Comparison of ENCODE assay signal across 11 cellular contexts in genomic region chr15:70152070-70152480, GRCh38. TPM values are rescaled to one million over a fixed set of nuclear protein-coding genes. Genes with fewer than 3 reads are reported as not detected.
DNase-seq lines count a peak whose midpoint lies in the region; ATAC-seq and TF ChIP-seq lines count a peak whose summit lies in the region.
"Had no signal": no experiment of that assay in that cellular context is flagged by ENCODE, and none has a peak within 500 bp of the region (broad histone marks: within the 10 kb centered on the region; RNA-seq: fewer than 3 reads in every experiment).

No MANE protein-coding gene starts in this region.

- intact Hi-C loops in activated naive CD4-positive, alpha-beta T cell treated with anti-CD3 and anti-CD28 coated beads for 36 hours (cut with micrococcal nuclease): no loop called here
- intact Hi-C loops in ascending aorta (cut with DNase I): no loop called here

- no peak overlapping the region for H3K27ac Mint-ChIP-seq in activated naive CD4-positive, alpha-beta T cell treated with anti-CD3 and anti-CD28 coated beads for 36 hours
- H3K27ac Mint-ChIP-seq in stimulated activated memory B cell treated with anti-CD40 and anti-IgM and Interleukin-4, amounts not matched to agents 10 μg/mL and 1 μg/mL and 100 μg/mL, for 72 hours: no peak overlapping the region
- H3K27ac Mint-ChIP-seq: CD4-positive, alpha-beta T cell; type B pancreatic cell had no signal

- TF ChIP-seq CTCF in epithelial cell of esophagus (IDR thresholded peaks at IDR 0.05; ENCODE audit: insufficient read depth, low read depth, low read length, missing control alignments) (no peak), ascending aorta (IDR thresholded peaks at IDR 0.05) (no peak)

- no peak overlapping the region for H3K4me3 Mint-ChIP-seq in activated naive CD4-positive, alpha-beta T cell treated with anti-CD3 and anti-CD28 coated beads for 36 hours
- no peak overlapping the region for H3K4me3 Mint-ChIP-seq in stimulated activated memory B cell treated with anti-CD40 and anti-IgM and Interleukin-4, amounts not matched to agents 10 μg/mL and 1 μg/mL and 100 μg/mL, for 72 hours
- H3K4me3 Mint-ChIP-seq: CD4-positive, alpha-beta T cell; type B pancreatic cell had no signal

- H3K27me3 ChIP-seq in ascending aorta: no peaks in the 10 kb centered on the region

- H3K9me3 ChIP-seq in ascending aorta: no peaks in the 10 kb centered on the region

- no peaks in the 10 kb centered on the region for H3K36me3 ChIP-seq in ascending aorta

- H3K36me3 Mint-ChIP-seq in activated naive CD4-positive, alpha-beta T cell treated with anti-CD3 and anti-CD28 coated beads for 36 hours (ENCODE audit: low read depth): no peaks in the 10 kb centered on the region
- no peaks in the 10 kb centered on the region for H3K36me3 Mint-ChIP-seq in stimulated activated memory B cell treated with anti-CD40 and anti-IgM and Interleukin-4, amounts not matched to agents 10 μg/mL and 1 μg/mL and 100 μg/mL, for 72 hours
- H3K36me3 Mint-ChIP-seq: type B pancreatic cell had no signal

- peaks cover 8 to 12% of the 10 kb centered on the region in 2 donors for H3K4me1 ChIP-seq in ascending aorta

- no peaks in the 10 kb centered on the region for H3K9me3 Mint-ChIP-seq in activated naive CD4-positive, alpha-beta T cell treated with anti-CD3 and anti-CD28 coated beads for 36 hours
- no peaks in the 10 kb centered on the region for H3K9me3 Mint-ChIP-seq in stimulated activated memory B cell treated with anti-CD40 and anti-IgM and Interleukin-4, amounts not matched to agents 10 μg/mL and 1 μg/mL and 100 μg/mL, for 72 hours
- H3K9me3 Mint-ChIP-seq: CD4-positive, alpha-beta T cell; type B pancreatic cell had no signal

- peaks cover 3% of the 10 kb centered on the region for H3K27me3 Mint-ChIP-seq in activated naive CD4-positive, alpha-beta T cell treated with anti-CD3 and anti-CD28 coated beads for 36 hours (ENCODE audit: low read depth)
- peaks cover 17% of the 10 kb centered on the region for H3K27me3 Mint-ChIP-seq in stimulated activated memory B cell treated with anti-CD40 and anti-IgM and Interleukin-4, amounts not matched to agents 10 μg/mL and 1 μg/mL and 100 μg/mL, for 72 hours
- H3K27me3 Mint-ChIP-seq: CD4-positive, alpha-beta T cell had no signal

- no peak overlapping the region for H3K27ac ChIP-seq in ascending aorta

- CTCF ChIA-PET in activated naive CD4-positive, alpha-beta T cell treated with anti-CD3 and anti-CD28 coated beads for 36 hours (lab: Charles Lee): no interaction called here

- peak; percentile 30 for DNase-seq in activated naive CD4-positive, alpha-beta T cell treated with anti-CD3 and anti-CD28 coated beads for 36 hours
- no peak for DNase-seq in activated naive CD4-positive, alpha-beta T cell treated with anti-CD3 and anti-CD28 coated beads, Interleukin-2, amount 50 U/mL, for 16 hours
- DNase-seq in NOMO-1 (lab: John Stamatoyannopoulos, UW; ENCODE audit: unreplicated experiment in 2 of 2): peak; percentile 43 to 56
- DNase-seq in epithelial cell of esophagus (ENCODE audit: low read depth): peak; percentile 26
- DNase-seq in foreskin melanocyte: no peak
- DNase-seq in ascending aorta (ENCODE audit: low spot score in 2 of 2): no peak
- DNase-seq: CD4-positive, alpha-beta T cell; NCI-H187 treated with DMSO at 0.1 percent for 48 hours had no signal

- H3K4me3 ChIP-seq in epithelial cell of esophagus (ENCODE audit: low read length): no peak overlapping the region
- H3K4me3 ChIP-seq in ascending aorta: no peak overlapping the region

- no peaks in the 10 kb centered on the region for H3K4me1 Mint-ChIP-seq in activated naive CD4-positive, alpha-beta T cell treated with anti-CD3 and anti-CD28 coated beads for 36 hours (ENCODE audit: low read depth)
- H3K4me1 Mint-ChIP-seq in stimulated activated memory B cell treated with anti-CD40 and anti-IgM and Interleukin-4, amounts not matched to agents 10 μg/mL and 1 μg/mL and 100 μg/mL, for 72 hours: no peaks in the 10 kb centered on the region

- peak; percentile 34 for ATAC-seq in stimulated activated memory B cell treated with anti-CD40 and anti-IgM and Interleukin-4, amounts not matched to agents 10 μg/mL and 1 μg/mL and 100 μg/mL, for 72 hours
- no peak for ATAC-seq in GM18498 (IDR thresholded peaks at IDR 0.05; ENCODE audit: unreplicated experiment)

RNA-seq across cellular contexts. Expression of gene TLE3, which starts 54.4 kb away (rescaled TPM):
- total RNA-seq in activated naive CD4-positive, alpha-beta T cell treated with anti-CD3 and anti-CD28 coated beads for 36 hours: 100 to 1,000 TPM; 105 to 109 TPM
- 76.4 TPM for total RNA-seq in ascending aorta

Comparison
In these comparisons a context has a peak if more than half of its experiments do, and no peak if none do; other contexts are left out.
1. DNase-seq: peak in activated naive CD4-positive, alpha-beta T cell treated with anti-CD3 and anti-CD28 coated beads for 36 hours (single experiment), NOMO-1 (2 of 2) and epithelial cell of esophagus (single experiment); none in activated naive CD4-positive, alpha-beta T cell treated with anti-CD3 and anti-CD28 coated beads, Interleukin-2, amount 50 U/mL, for 16 hours (single experiment), foreskin melanocyte (single experiment) and ascending aorta (0 of 2).